ENCODE assay signal across 11 cellular contexts in genomic region chr10:103062854-103063642, GRCh38.
DNase-seq lines count a peak whose midpoint lies in the region; ATAC-seq and TF ChIP-seq lines count a peak whose summit lies in the region.
"Had no signal": no experiment of that assay in that cellular context is flagged by ENCODE, and none has a peak within 500 bp of the region (broad histone marks: within the 10 kb centered on the region; RNA-seq: fewer than 3 reads in every experiment).

No MANE protein-coding gene starts in this region.

- no peaks in the 10 kb centered on the region for H3F3A ChIP-seq in PC-9 (ENCODE audit: insufficient read depth, low read depth)

- CTCF ChIA-PET in PC-9 (lab: Charles Lee), result no interaction called here

- H3K36me3 ChIP-seq in left ventricle myocardium inferior (no peaks in the 10 kb centered on the region), PC-9 (ENCODE audit: low read depth) (no peaks in the 10 kb centered on the region), uterus (no peaks in the 10 kb centered on the region)
- H3K36me3 ChIP-seq: lower lobe of right lung had no signal

- intact Hi-C loops in left ventricle myocardium inferior (cut with micrococcal nuclease), result no loop called here
- intact Hi-C loops in cardiac septum (cut with DNase I), result loop anchor here (10.0 kb wide), 1 partner anchor 228 kb away; the partner anchor contains the start of gene CYP17A1
- intact Hi-C loops in PC-9 (cut with micrococcal nuclease; ENCODE audit: unreplicated experiment), result loop anchor here (10.0 kb wide), 1 partner anchor 182 kb away; the partner anchor contains the start of gene RPEL1
- intact Hi-C loops in head of caudate nucleus (cut with DNase I), result no loop called here
- intact Hi-C loops in uterus (cut with DNase I; ENCODE audit: low total_unique reads), result no loop called here

- H3K27ac ChIP-seq in left ventricle myocardium inferior (replicated peaks), result no peak overlapping the region
- no peak overlapping the region for H3K27ac ChIP-seq in PC-9
- H3K27ac ChIP-seq in uterus, result no peak overlapping the region
- H3K27ac ChIP-seq: KMS-11, lower lobe of right lung had no signal

- no peaks in the 10 kb centered on the region for H4K20me1 ChIP-seq in PC-9 (ENCODE audit: insufficient read depth)

- no peak overlapping the region for H2AFZ ChIP-seq in PC-9

- H3K79me2 ChIP-seq in PC-9 (ENCODE audit: low read depth), result no peaks in the 10 kb centered on the region

- no peak overlapping the region for H3K4me2 ChIP-seq in PC-9
- H3K4me2 ChIP-seq: KMS-11 had no signal

- POLR2A ChIA-PET in PC-9 (lab: Charles Lee; ENCODE audit: unreplicated experiment), result interaction anchor here (0.6 kb wide), 1 partner anchor 145 kb away, joined by 8 read pairs; the partner anchor contains the start of gene CNNM2

- peaks cover 7% of the 10 kb centered on the region for H3K4me1 ChIP-seq in left ventricle myocardium inferior
- no peaks in the 10 kb centered on the region for H3K4me1 ChIP-seq in PC-9 (replicated peaks; ENCODE audit: insufficient read depth)
- H3K4me1 ChIP-seq in uterus, result no peaks in the 10 kb centered on the region
- H3K4me1 ChIP-seq: lower lobe of right lung had no signal

- H3K9me2 ChIP-seq in PC-9 (ENCODE audit: insufficient read depth), result no peaks in the 10 kb centered on the region

- TF ChIP-seq CTCF in left ventricle myocardium inferior (IDR thresholded peaks at IDR 0.05; ENCODE audit: borderline replicate concordance), result peak; percentile 30
- 0 out of 2 replicates have a peak, but pooled peaks have one; percentile 20 for TF ChIP-seq CTCF in PC-9 (conservative IDR thresholded peaks at IDR 0.05)
- TF ChIP-seq CTCF in uterus (IDR thresholded peaks at IDR 0.05), result no peak

- ATAC-seq in HG03571 (IDR thresholded peaks at IDR 0.05; ENCODE audit: unreplicated experiment), result no peak
- no peak for ATAC-seq in stimulated activated naive CD8-positive, alpha-beta T cell treated with anti-CD3 and anti-CD28 coated beads, Interleukin-15, Interleukin-2, amounts not matched to agents 100 U/mL and 50 U/mL, for 24 hours
- ATAC-seq: lower lobe of right lung had no signal

- H3K27me3 ChIP-seq in left ventricle myocardium inferior (ENCODE audit: low read depth) (no peaks in the 10 kb centered on the region), PC-9 (ENCODE audit: insufficient read depth, low read depth) (no peaks in the 10 kb centered on the region), uterus (no peaks in the 10 kb centered on the region)

- no peak overlapping the region for H3K4me3 ChIP-seq in left ventricle myocardium inferior
- no peak overlapping the region for H3K4me3 ChIP-seq in PC-9
- no peak overlapping the region for H3K4me3 ChIP-seq in uterus
- H3K4me3 ChIP-seq: lower lobe of right lung had no signal

- TF ChIP-seq POLR2A in uterus (IDR thresholded peaks at IDR 0.05), result no peak

- DNase-seq in left ventricle myocardium inferior (no peak), cardiac septum (ENCODE audit: low spot score) (no peak), PC-9 (no peak), head of caudate nucleus (peak in 41 of 42 donors; percentile 19 to 84 (median 62)), uterus (no peak), cortex of kidney (lab: John Stamatoyannopoulos, UW) (no peak)
- DNase-seq in stimulated activated naive CD8-positive, alpha-beta T cell treated with anti-CD3 and anti-CD28 coated beads, Interleukin-15, Interleukin-2, amounts not matched to agents 100 U/mL and 50 U/mL, for 24 hours, result no peak
- DNase-seq: CD4-positive, CD25-positive, alpha-beta regulatory T cell; lower lobe of right lung had no signal

- H3K9me3 ChIP-seq in left ventricle myocardium inferior (replicated peaks), result no peaks in the 10 kb centered on the region
- no peaks in the 10 kb centered on the region for H3K9me3 ChIP-seq in PC-9 (ENCODE audit: insufficient read depth, low read depth)
- H3K9me3 ChIP-seq in uterus, result no peaks in the 10 kb centered on the region
- H3K9me3 ChIP-seq: lower lobe of right lung had no signal

- BruUV-seq in PC-9 (replicated peaks; lab: Mats Ljungman, UMichigan), result no TSS peak

Comparison
In these comparisons a context has a peak if more than half of its experiments do, and no peak if none do; other contexts are left out.
1. intact Hi-C loops: an anchor here in cardiac septum (10.0 kb wide) and PC-9 (10.0 kb wide); none called in left ventricle myocardium inferior, head of caudate nucleus and uterus.
2. DNase-seq: peak in head of caudate nucleus (41 of 42); none in left ventricle myocardium inferior (single experiment), cardiac septum (single experiment), PC-9 (0 of 2), uterus (0 of 2), cortex of kidney (single experiment) and stimulated activated naive CD8-positive, alpha-beta T cell treated with anti-CD3 and anti-CD28 coated beads, Interleukin-15, Interleukin-2, amounts not matched to agents 100 U/mL and 50 U/mL, for 24 hours (single experiment).
3. CTCF ChIP-seq: peak in left ventricle myocardium inferior (single experiment) and PC-9 (single experiment); none in uterus (0 of 4).